Comparison of ENCODE assay signal across 12 cellular contexts in genomic region chr12:131091413-131091975, GRCh38.
DNase-seq lines count a peak whose midpoint lies in the region; FAIRE-seq lines count a peak whose summit lies in the region.
"Had no signal": no experiment of that assay in that cellular context is flagged by ENCODE, and none has a peak within 500 bp of the region (broad histone marks: within the 10 kb centered on the region; RNA-seq: fewer than 3 reads in every experiment).

No MANE protein-coding gene starts in this region.

- no peaks in the 10 kb centered on the region for H3K36me3 Mint-ChIP-seq in activated CD4-positive, alpha-beta T cell treated with anti-CD3 and anti-CD28 coated beads, Interleukin-2, amount 10 ng/mL, durations not matched to agents 24 days and 14 days (ENCODE audit: low read depth)
- H3K36me3 Mint-ChIP-seq: T-cell had no signal

- peak overlapping the region; percentile 89 for H3K27ac Mint-ChIP-seq in activated CD4-positive, alpha-beta T cell treated with anti-CD3 and anti-CD28 coated beads, Interleukin-2, amount 10 ng/mL, durations not matched to agents 24 days and 14 days
- H3K27ac Mint-ChIP-seq: T-cell had no signal

- no peaks in the 10 kb centered on the region for H3K27me3 ChIP-seq in small intestine (ENCODE audit: control insufficient read depth in 2 of 2, insufficient read depth in 2 of 2, low read length in 2 of 2)
- H3K27me3 ChIP-seq: stomach had no signal

- peak overlapping the region; percentile 25 for H3K4me3 Mint-ChIP-seq in activated CD4-positive, alpha-beta T cell treated with anti-CD3 and anti-CD28 coated beads, Interleukin-2, amount 10 ng/mL, durations not matched to agents 24 days and 14 days
- H3K4me3 Mint-ChIP-seq: T-cell had no signal

- 64 to 77% (median 76%) methylated on average over 12 to 13 of the region's 13 CpGs for WGBS in small intestine, 3 donors

- H3K4me1 ChIP-seq in small intestine (ENCODE audit: control insufficient read depth in 2 of 2, insufficient read depth in 1 of 2, low read depth in 1 of 2, low read length in 1 of 2), result no peaks in the 10 kb centered on the region

- no peaks in the 10 kb centered on the region for H3K9me3 ChIP-seq in small intestine (ENCODE audit: control insufficient read depth, low read depth)
- H3K9me3 ChIP-seq: stomach had no signal

- H3K27ac ChIP-seq in small intestine (ENCODE audit: low read depth in 1 of 2, low read length in 1 of 2), result no peak overlapping the region
- H3K27ac ChIP-seq: stomach had no signal

- DNase-seq in activated CD4-positive, alpha-beta T cell treated with anti-CD3 and anti-CD28 coated beads, Interleukin-2, amount 10 ng/mL, durations not matched to agents 24 days and 14 days, result peak; percentile 59
- no peak for DNase-seq in activated CD4-positive, alpha-beta T cell treated with anti-CD3 and anti-CD28 coated beads for 4 hours
- DNase-seq in GM18507 (ENCODE audit: extremely low spot score, insufficient read length, low read depth), result no peak
- peak; percentile 59 to 74 for DNase-seq in activated CD4-positive, alpha-beta T cell treated with anti-CD3 and anti-CD28 coated beads, Interleukin-2, amount 50 U/mL, for 48 hours
- DNase-seq in posterior vena cava (ENCODE audit: low spot score), result peak; percentile 47
- no peak for DNase-seq in NCI-H1048 (lab: John Stamatoyannopoulos, UW)
- no peak for DNase-seq in NCI-H446 treated with DMSO at 0.1 percent for 48 hours (lab: John Stamatoyannopoulos, UW)
- no peak for DNase-seq in small intestine
- DNase-seq: cerebellar nuclear complex, NCI-H146, stomach had no signal

- peaks cover 12% of the 10 kb centered on the region for H3K4me1 Mint-ChIP-seq in activated CD4-positive, alpha-beta T cell treated with anti-CD3 and anti-CD28 coated beads, Interleukin-2, amount 10 ng/mL, durations not matched to agents 24 days and 14 days

- FAIRE-seq in GM18507 (lab: Jason Lieb, UNC) (peak; percentile 64), small intestine (lab: Jason Lieb, UNC) (no peak)

- H3K9me3 Mint-ChIP-seq in activated CD4-positive, alpha-beta T cell treated with anti-CD3 and anti-CD28 coated beads, Interleukin-2, amount 10 ng/mL, durations not matched to agents 24 days and 14 days, result no peaks in the 10 kb centered on the region
- H3K9me3 Mint-ChIP-seq: T-cell had no signal

- intact Hi-C loops in activated CD4-positive, alpha-beta T cell treated with anti-CD3 and anti-CD28 coated beads, Interleukin-2, amount 10 ng/mL, durations not matched to agents 24 days and 14 days (cut with micrococcal nuclease), result loop anchor here (5.0 to 10.0 kb wide), 2 partner anchors 121 to 267 kb away; no protein-coding TSS in a partner anchor
- intact Hi-C loops in posterior vena cava (cut with DNase I), result loop anchor here in 1 of 2 donors (5.0 kb wide), 1 partner anchor 639 kb away; no protein-coding TSS in a partner anchor

- no peak overlapping the region for H3K4me3 ChIP-seq in small intestine (ENCODE audit: low read depth in 1 of 2, low read length in 2 of 2)
- H3K4me3 ChIP-seq: stomach had no signal

- no peaks in the 10 kb centered on the region for H3K27me3 Mint-ChIP-seq in activated CD4-positive, alpha-beta T cell treated with anti-CD3 and anti-CD28 coated beads, Interleukin-2, amount 10 ng/mL, durations not matched to agents 24 days and 14 days

- H3K36me3 ChIP-seq in small intestine (ENCODE audit: control insufficient read depth in 2 of 2, insufficient read depth in 2 of 2, low read length in 2 of 2), result no peaks in the 10 kb centered on the region

Comparison
In these comparisons a context has a peak if more than half of its experiments do, and no peak if none do; other contexts are left out.
1. DNase-seq: peak in activated CD4-positive, alpha-beta T cell treated with anti-CD3 and anti-CD28 coated beads, Interleukin-2, amount 10 ng/mL, durations not matched to agents 24 days and 14 days (single experiment), activated CD4-positive, alpha-beta T cell treated with anti-CD3 and anti-CD28 coated beads, Interleukin-2, amount 50 U/mL, for 48 hours (2 of 2) and posterior vena cava (single experiment); none in activated CD4-positive, alpha-beta T cell treated with anti-CD3 and anti-CD28 coated beads for 4 hours (0 of 2), GM18507 (single experiment), NCI-H1048 (single experiment), NCI-H446 treated with DMSO at 0.1 percent for 48 hours (single experiment) and small intestine (single experiment).